In the genomic region with DNA sequence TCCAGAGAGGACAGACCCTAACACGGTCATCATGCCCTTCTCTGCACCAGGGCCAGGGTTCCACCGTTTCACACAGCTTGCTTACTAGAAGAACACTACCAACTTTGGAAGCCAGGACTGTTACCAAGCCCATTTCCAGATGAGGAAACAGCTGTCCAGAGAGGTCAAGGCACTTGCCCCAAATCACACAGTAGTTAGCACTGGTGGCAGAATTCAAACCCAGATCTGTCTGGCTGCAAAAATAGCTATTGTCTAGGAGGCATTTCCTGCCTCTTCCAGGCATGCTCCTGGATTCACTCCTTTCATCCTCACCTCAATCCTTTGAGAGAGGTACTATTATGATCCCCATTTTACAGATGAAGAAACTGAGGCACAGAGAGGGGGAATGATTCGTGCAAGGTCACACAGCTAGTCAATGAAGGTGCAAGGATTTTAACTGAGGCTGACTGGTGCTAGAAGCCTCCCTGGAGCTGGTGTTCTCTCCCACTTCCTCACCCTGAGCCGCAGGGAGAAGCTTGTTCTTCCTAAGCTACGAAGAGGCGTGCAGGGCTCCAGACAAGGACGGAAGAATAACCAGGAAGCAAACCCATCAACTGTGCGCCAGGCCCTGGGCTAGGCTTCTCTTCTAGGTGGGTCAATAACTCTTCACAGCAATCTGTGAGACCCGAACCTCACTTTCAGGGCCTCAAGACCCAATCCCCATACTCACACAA, we compare ENCODE assay signal across 9 cellular contexts. TPM values are rescaled to one million over a fixed set of nuclear protein-coding genes. Genes with fewer than 3 reads are reported as not detected.
DNase-seq lines count a peak whose midpoint lies in the region; ATAC-seq, FAIRE-seq and TF ChIP-seq lines count a peak whose summit lies in the region.
"Had no signal": no experiment of that assay in that cellular context is flagged by ENCODE, and none has a peak within 500 bp of the region (broad histone marks: within the 10 kb centered on the region; RNA-seq: fewer than 3 reads in every experiment).

No MANE protein-coding gene starts in this region.

- H3K9me3 ChIP-seq in left ventricle myocardium inferior (replicated peaks), result no peaks in the 10 kb centered on the region
- no peaks in the 10 kb centered on the region for H3K9me3 ChIP-seq in mesenchymal stem cell (ENCODE audit: control insufficient read depth, low read length)

- CTCF ChIA-PET in activated CD8-positive, alpha-beta T cell treated with anti-CD3 and anti-CD28 coated beads, Interleukin-2, amount 10 ng/mL, durations not matched to agents 7 days and 5 days (lab: Charles Lee), result interaction anchor here (0.8 to 17.9 kb wide), 9 partner anchors 10 to 170 kb away, joined by 3 to 242 read pairs (median 5); a partner anchor contains a TSS

- no peak overlapping the region for H4K8ac ChIP-seq in mesenchymal stem cell (ENCODE audit: low read length)

- H3K27me3 ChIP-seq in left ventricle myocardium inferior (ENCODE audit: low read depth), result peaks cover 10% of the 10 kb centered on the region
- peaks cover 0 to 31% of the 10 kb centered on the region in 2 experiments for H3K27me3 ChIP-seq in mesenchymal stem cell (ENCODE audit: control insufficient read depth in 1 of 2, insufficient read depth in 1 of 2, low read length in 2 of 2)

- H3K27ac ChIP-seq in left ventricle myocardium inferior (replicated peaks) (peak overlapping the region; percentile 59), mesenchymal stem cell (ENCODE audit: low read length, poor library complexity, severe bottlenecking) (no peak overlapping the region)

- intact Hi-C loops in left ventricle myocardium inferior (cut with micrococcal nuclease) (no loop called here), Right ventricle myocardium superior (cut with DNase I) (no loop called here)

- H2BK120ac ChIP-seq in mesenchymal stem cell (ENCODE audit: low read depth, low read length), result no peak overlapping the region

- no peak overlapping the region for H3K14ac ChIP-seq in mesenchymal stem cell (ENCODE audit: low read length in 2 of 2)

- no peak overlapping the region for H4K91ac ChIP-seq in mesenchymal stem cell (ENCODE audit: low read length)

- no peak for TF ChIP-seq CTCF in left ventricle myocardium inferior (IDR thresholded peaks at IDR 0.05; ENCODE audit: borderline replicate concordance)

- H3K23ac ChIP-seq in mesenchymal stem cell (ENCODE audit: low read length in 2 of 2), result no peak overlapping the region

- peaks cover 40% of the 10 kb centered on the region for H3K4me1 ChIP-seq in left ventricle myocardium inferior
- peaks cover 35% of the 10 kb centered on the region for H3K4me1 ChIP-seq in mesenchymal stem cell (ENCODE audit: control insufficient read depth, insufficient read depth, low read depth, low read length)

- DNase-seq in left ventricle myocardium inferior, result no peak
- no peak for DNase-seq in Right ventricle myocardium superior
- DNase-seq in activated CD8-positive, alpha-beta T cell treated with anti-CD3 and anti-CD28 coated beads, Interleukin-2, amount 10 ng/mL, durations not matched to agents 7 days and 5 days, result no peak
- DNase-seq in mesenchymal stem cell, result no peak
- DNase-seq in urothelium cell line (ENCODE audit: low spot score), result no peak
- DNase-seq in DMS 273 (lab: John Stamatoyannopoulos, UW; ENCODE audit: unreplicated experiment), result no peak
- no peak for DNase-seq in NCI-H1417 (lab: John Stamatoyannopoulos, UW)
- DNase-seq in NCI-H345 (lab: John Stamatoyannopoulos, UW), result no peak
- DNase-seq: NCI-H1092 had no signal

- H3K4me1 Mint-ChIP-seq in activated CD8-positive, alpha-beta T cell treated with anti-CD3 and anti-CD28 coated beads, Interleukin-2, amount 10 ng/mL, durations not matched to agents 7 days and 5 days (ENCODE audit: low read depth), result peaks cover 82% of the 10 kb centered on the region

- no peak overlapping the region for H3K4me2 ChIP-seq in mesenchymal stem cell (ENCODE audit: low read length, poor library complexity, severe bottlenecking)

- no peak overlapping the region for H2BK15ac ChIP-seq in mesenchymal stem cell (ENCODE audit: low read depth, poor library complexity, severe bottlenecking)

- peak overlapping the region in 1 of 2 experiments; percentile 0 for H3K18ac ChIP-seq in mesenchymal stem cell (ENCODE audit: low read depth in 1 of 2, low read length in 2 of 2)

- WGBS in mesenchymal stem cell, result 89% methylated on average over 9 of the region's 9 CpGs

- no peaks in the 10 kb centered on the region for H3K27me3 Mint-ChIP-seq in activated CD8-positive, alpha-beta T cell treated with anti-CD3 and anti-CD28 coated beads, Interleukin-2, amount 10 ng/mL, durations not matched to agents 7 days and 5 days (ENCODE audit: low read depth)

- H3K36me3 ChIP-seq in left ventricle myocardium inferior (no peaks in the 10 kb centered on the region), mesenchymal stem cell (ENCODE audit: control insufficient read depth in 1 of 2, insufficient read depth in 2 of 2, low read depth in 1 of 2, low read length in 2 of 2) (no peaks in the 10 kb centered on the region)

- H3K27ac Mint-ChIP-seq in activated CD8-positive, alpha-beta T cell treated with anti-CD3 and anti-CD28 coated beads, Interleukin-2, amount 10 ng/mL, durations not matched to agents 7 days and 5 days, result peak overlapping the region; percentile 96

- H2AFZ ChIP-seq in mesenchymal stem cell (ENCODE audit: low read depth, low read length), result no peak overlapping the region

- H2BK5ac ChIP-seq in mesenchymal stem cell (ENCODE audit: low read depth, low read length, poor library complexity, severe bottlenecking), result no peak overlapping the region

- no peaks in the 10 kb centered on the region for H3K9me3 Mint-ChIP-seq in activated CD8-positive, alpha-beta T cell treated with anti-CD3 and anti-CD28 coated beads, Interleukin-2, amount 10 ng/mL, durations not matched to agents 7 days and 5 days (ENCODE audit: insufficient read depth)

- peak overlapping the region; percentile 40 to 49 for H2BK12ac ChIP-seq in mesenchymal stem cell (ENCODE audit: low read length in 2 of 2)

- H3K4me3 ChIP-seq in left ventricle myocardium inferior (peak overlapping the region; percentile 55), mesenchymal stem cell (ENCODE audit: insufficient read depth in 1 of 2, low read depth in 1 of 2, low read length in 2 of 2) (no peak overlapping the region)

- no peak overlapping the region for H3K4ac ChIP-seq in mesenchymal stem cell (ENCODE audit: low read depth in 1 of 2, low read length in 2 of 2)

- H3K9ac ChIP-seq in mesenchymal stem cell (ENCODE audit: low read length), result no peak overlapping the region

- peak; percentile 17 for FAIRE-seq in urothelium cell line (lab: Jason Lieb, UNC)

- POLR2A ChIA-PET in activated CD8-positive, alpha-beta T cell treated with anti-CD3 and anti-CD28 coated beads, Interleukin-2, amount 10 ng/mL, durations not matched to agents 7 days and 5 days (lab: Charles Lee), result interaction anchor here (1.0 to 14.0 kb wide), 4 partner anchors 8 to 39 kb away, joined by 3 to 290 read pairs (median 8); no protein-coding TSS in a partner anchor

- peaks cover 40% of the 10 kb centered on the region for H3K36me3 Mint-ChIP-seq in activated CD8-positive, alpha-beta T cell treated with anti-CD3 and anti-CD28 coated beads, Interleukin-2, amount 10 ng/mL, durations not matched to agents 7 days and 5 days (ENCODE audit: low read depth)

- no peaks in the 10 kb centered on the region for H3K79me1 ChIP-seq in mesenchymal stem cell (replicated peaks; ENCODE audit: low read length, poor library complexity, severe bottlenecking)

- H3K4me3 Mint-ChIP-seq in activated CD8-positive, alpha-beta T cell treated with anti-CD3 and anti-CD28 coated beads, Interleukin-2, amount 10 ng/mL, durations not matched to agents 7 days and 5 days, result peak overlapping the region; percentile 96

- ATAC-seq in Right ventricle myocardium superior (ENCODE audit: poor library complexity), result no peak
- no peak for ATAC-seq in activated CD8-positive, alpha-beta T cell treated with anti-CD3 and anti-CD28 coated beads, Interleukin-2, amount 10 ng/mL, durations not matched to agents 7 days and 5 days

- H2AK5ac ChIP-seq in mesenchymal stem cell (ENCODE audit: low read length, severe bottlenecking), result no peak overlapping the region

RNA-seq across cellular contexts. Expression of a gene that starts 0.6 kb away (rescaled TPM):
- total RNA-seq in left ventricle myocardium inferior (18.8 TPM), Right ventricle myocardium superior (19.5 TPM)
- total RNA-seq in activated CD8-positive, alpha-beta T cell treated with anti-CD3 and anti-CD28 coated beads, Interleukin-2, amount 10 ng/mL, durations not matched to agents 7 days and 5 days, result 100 to 1,000 TPM; 407 to 413 TPM
- 0.97 TPM for polyA plus RNA-seq in mesenchymal stem cell (2013, experiment 1 of 2)
- 0.95 TPM for polyA plus RNA-seq in mesenchymal stem cell (2013, experiment 2 of 2)

RNA-seq across cellular contexts. Expression of a gene that starts 34.7 kb away (rescaled TPM):
- total RNA-seq in left ventricle myocardium inferior (not detected), Right ventricle myocardium superior (not detected)
- total RNA-seq in activated CD8-positive, alpha-beta T cell treated with anti-CD3 and anti-CD28 coated beads, Interleukin-2, amount 10 ng/mL, durations not matched to agents 7 days and 5 days, result not detected
- polyA plus RNA-seq in mesenchymal stem cell (2013, experiment 1 of 2), result 0.03 TPM
- 0.04 TPM for polyA plus RNA-seq in mesenchymal stem cell (2013, experiment 2 of 2)

Comparison
In these comparisons a context has a peak if more than half of its experiments do, and no peak if none do; other contexts are left out.
1. RNA of a gene that starts 0.6 kb away (total RNA-seq): 407 to 413 TPM in activated CD8-positive, alpha-beta T cell treated with anti-CD3 and anti-CD28 coated beads, Interleukin-2, amount 10 ng/mL, durations not matched to agents 7 days and 5 days; 19.5 TPM in Right ventricle myocardium superior (single experiment) and 18.8 TPM in left ventricle myocardium inferior (single experiment); every median in the first group is over 10 times any median in the second.